ENCODE assay signal across 10 cellular contexts in genomic region chr2:30148850-30149249, GRCh38. TPM values are rescaled to one million over a fixed set of nuclear protein-coding genes. Genes with fewer than 3 reads are reported as not detected.
DNase-seq lines count a peak whose midpoint lies in the region; ATAC-seq and TF ChIP-seq lines count a peak whose summit lies in the region.
"Had no signal": no experiment of that assay in that cellular context is flagged by ENCODE, and none has a peak within 500 bp of the region (broad histone marks: within the 10 kb centered on the region; RNA-seq: fewer than 3 reads in every experiment).

No MANE protein-coding gene starts in this region.

- H3K27me3 ChIP-seq in HUES48 (ENCODE audit: control insufficient read depth, insufficient read depth, low read length) (0 out of 2 replicates have a peak, but pooled peaks cover 4% of the 10 kb centered on the region), BE2C (no peaks in the 10 kb centered on the region)

- intact Hi-C loops in CD14-positive monocyte (cut with micrococcal nuclease), result no loop called here
- intact Hi-C loops in MCF 10A (cut with micrococcal nuclease), result no loop called here

- H3K27ac ChIP-seq in HUES48 (ENCODE audit: low read depth, low read length), result peak overlapping the region; percentile 95
- H3K27ac ChIP-seq in caudate nucleus (ENCODE audit: low read depth, low read length), result no peak overlapping the region

- H3K4me3 ChIP-seq in HUES48 (ENCODE audit: low read depth, low read length) (peak overlapping the region; percentile 84), BE2C (ENCODE audit: low read depth, low read length) (no peak overlapping the region; the same call in 1 of the 2 replicates)

- peaks cover 0 to 2% (median 0%) of the 10 kb centered on the region in 3 donors for H3K27me3 Mint-ChIP-seq in CD14-positive monocyte (ENCODE audit: low read depth in 3 of 3)
- H3K27me3 Mint-ChIP-seq in MCF 10A (ENCODE audit: insufficient read depth, unreplicated experiment), result no peaks in the 10 kb centered on the region
- no peaks in the 10 kb centered on the region for H3K27me3 Mint-ChIP-seq in natural killer cell treated with Interleukin-12 subunit alpha and Interleukin-12 subunit beta and Interleukin-15 and Interleukin-18, amount 100 ng/mL, for 72 hours

- peaks cover 0 to 2% (median 0%) of the 10 kb centered on the region in 7 donors for H3K9me3 Mint-ChIP-seq in CD14-positive monocyte
- no peaks in the 10 kb centered on the region for H3K9me3 Mint-ChIP-seq in MCF 10A (ENCODE audit: unreplicated experiment)
- H3K9me3 Mint-ChIP-seq in natural killer cell treated with Interleukin-12 subunit alpha and Interleukin-12 subunit beta and Interleukin-15 and Interleukin-18, amount 100 ng/mL, for 72 hours, result no peaks in the 10 kb centered on the region

- H3K4me1 ChIP-seq in HUES48 (ENCODE audit: control insufficient read depth, insufficient read depth, low read length), result peaks cover 40% of the 10 kb centered on the region
- H3K4me1 ChIP-seq in BE2C, result peaks cover 20% of the 10 kb centered on the region

- H3K9me3 ChIP-seq in HUES48 (ENCODE audit: control insufficient read depth, insufficient read depth, low read length) (no peaks in the 10 kb centered on the region), BE2C (no peaks in the 10 kb centered on the region)

- H3K27ac Mint-ChIP-seq in CD14-positive monocyte (peak overlapping the region; percentile 93 to 97 (median 95)), MCF 10A (ENCODE audit: low read depth, unreplicated experiment) (no peak overlapping the region)
- H3K27ac Mint-ChIP-seq in natural killer cell treated with Interleukin-12 subunit alpha and Interleukin-12 subunit beta and Interleukin-15 and Interleukin-18, amount 100 ng/mL, for 72 hours, result peak overlapping the region; percentile 66 to 93

- H3K36me3 Mint-ChIP-seq in CD14-positive monocyte, result peaks cover 36 to 51% of the 10 kb centered on the region in 2 donors
- peaks cover 54% of the 10 kb centered on the region for H3K36me3 Mint-ChIP-seq in MCF 10A (ENCODE audit: insufficient read depth, unreplicated experiment)
- peaks cover 4% of the 10 kb centered on the region for H3K36me3 Mint-ChIP-seq in natural killer cell treated with Interleukin-12 subunit alpha and Interleukin-12 subunit beta and Interleukin-15 and Interleukin-18, amount 100 ng/mL, for 72 hours

- no peak for DNase-seq in CD14-positive monocyte (ENCODE audit: low spot score)
- no peak for DNase-seq in MCF 10A (ENCODE audit: unreplicated experiment)
- DNase-seq in natural killer cell treated with Interleukin-12 subunit alpha and Interleukin-12 subunit beta and Interleukin-15 and Interleukin-18, amount 100 ng/mL, for 72 hours (ENCODE audit: low spot score), result no peak
- no peak for DNase-seq in BE2C
- no peak for DNase-seq in NCI-H2081 treated with DMSO at 0.1 percent for 48 hours (lab: John Stamatoyannopoulos, UW)
- no peak for DNase-seq in caudate nucleus (lab: John Stamatoyannopoulos, UW)
- DNase-seq: effector CD8-positive, alpha-beta T cell; NCI-H524 treated with DMSO at 0.1 percent for 48 hours had no signal

- peak overlapping the region; percentile 37; the same call in 1 of the 2 replicates for H3K9ac ChIP-seq in HUES48 (ENCODE audit: low read depth, low read length)

- H3K4me3 Mint-ChIP-seq in CD14-positive monocyte (peak overlapping the region; percentile 83 to 95), MCF 10A (ENCODE audit: unreplicated experiment) (peak overlapping the region; percentile 71)
- H3K4me3 Mint-ChIP-seq in natural killer cell treated with Interleukin-12 subunit alpha and Interleukin-12 subunit beta and Interleukin-15 and Interleukin-18, amount 100 ng/mL, for 72 hours, result peak overlapping the region; percentile 87

- CTCF ChIA-PET in MCF 10A (lab: Yijun Ruan, JAX), result interaction anchor here (0.6 to 6.2 kb wide), 15 partner anchors 8 to 564 kb away, joined by 3 to 80 read pairs (median 4); no protein-coding TSS in a partner anchor

- H3K4me1 Mint-ChIP-seq in CD14-positive monocyte (peaks cover 40% of the 10 kb centered on the region), MCF 10A (ENCODE audit: insufficient read depth, unreplicated experiment) (peaks cover 35% of the 10 kb centered on the region)
- peaks cover 45 to 46% of the 10 kb centered on the region in 2 donors for H3K4me1 Mint-ChIP-seq in natural killer cell treated with Interleukin-12 subunit alpha and Interleukin-12 subunit beta and Interleukin-15 and Interleukin-18, amount 100 ng/mL, for 72 hours (ENCODE audit: low read depth in 2 of 2)

- ATAC-seq in natural killer cell treated with Interleukin-12 subunit alpha and Interleukin-12 subunit beta and Interleukin-15 and Interleukin-18, amount 100 ng/mL, for 72 hours, result no peak
- no peak for ATAC-seq in HG03457 (IDR thresholded peaks at IDR 0.05; ENCODE audit: unreplicated experiment)

- no TSS peak for BruUV-seq in MCF 10A (replicated peaks; lab: Mats Ljungman, UMichigan)

- H3K36me3 ChIP-seq in HUES48 (ENCODE audit: control insufficient read depth, insufficient read depth, low read length), result no peaks in the 10 kb centered on the region
- H3K36me3 ChIP-seq in BE2C, result no peaks in the 10 kb centered on the region

- TF ChIP-seq CTCF in CD14-positive monocyte (IDR thresholded peaks at IDR 0.05) (no peak), MCF 10A (IDR thresholded peaks at IDR 0.05; ENCODE audit: unreplicated experiment) (no peak), BE2C (IDR thresholded peaks at IDR 0.05; ENCODE audit: low read depth, low read length) (no peak)

- POLR2A ChIA-PET in MCF 10A (lab: Yijun Ruan, JAX), result interaction anchor here (0.7 to 7.0 kb wide), 6 partner anchors 10 to 266 kb away, joined by 3 to 100 read pairs (median 24); no protein-coding TSS in a partner anchor

RNA-seq across cellular contexts. Expression of gene YPEL5, which starts 2.0 kb away (rescaled TPM):
- 100 to 1,000 TPM; 231 to 235 TPM for polyA plus RNA-seq in CD14-positive monocyte
- 62.5 and 80.6 TPM in 2 replicates for total RNA-seq in MCF 10A (2022)
- total RNA-seq in natural killer cell treated with Interleukin-12 subunit alpha and Interleukin-12 subunit beta and Interleukin-15 and Interleukin-18, amount 100 ng/mL, for 72 hours, result 10 to 100 TPM; 23.4 to 37.7 TPM
- 30.1 TPM for polyA plus RNA-seq in BE2C (2012; ENCODE audit: insufficient read depth, insufficient read length, low read depth)
